ENCODE assay signal across 1 cellular context in the genomic region with DNA sequence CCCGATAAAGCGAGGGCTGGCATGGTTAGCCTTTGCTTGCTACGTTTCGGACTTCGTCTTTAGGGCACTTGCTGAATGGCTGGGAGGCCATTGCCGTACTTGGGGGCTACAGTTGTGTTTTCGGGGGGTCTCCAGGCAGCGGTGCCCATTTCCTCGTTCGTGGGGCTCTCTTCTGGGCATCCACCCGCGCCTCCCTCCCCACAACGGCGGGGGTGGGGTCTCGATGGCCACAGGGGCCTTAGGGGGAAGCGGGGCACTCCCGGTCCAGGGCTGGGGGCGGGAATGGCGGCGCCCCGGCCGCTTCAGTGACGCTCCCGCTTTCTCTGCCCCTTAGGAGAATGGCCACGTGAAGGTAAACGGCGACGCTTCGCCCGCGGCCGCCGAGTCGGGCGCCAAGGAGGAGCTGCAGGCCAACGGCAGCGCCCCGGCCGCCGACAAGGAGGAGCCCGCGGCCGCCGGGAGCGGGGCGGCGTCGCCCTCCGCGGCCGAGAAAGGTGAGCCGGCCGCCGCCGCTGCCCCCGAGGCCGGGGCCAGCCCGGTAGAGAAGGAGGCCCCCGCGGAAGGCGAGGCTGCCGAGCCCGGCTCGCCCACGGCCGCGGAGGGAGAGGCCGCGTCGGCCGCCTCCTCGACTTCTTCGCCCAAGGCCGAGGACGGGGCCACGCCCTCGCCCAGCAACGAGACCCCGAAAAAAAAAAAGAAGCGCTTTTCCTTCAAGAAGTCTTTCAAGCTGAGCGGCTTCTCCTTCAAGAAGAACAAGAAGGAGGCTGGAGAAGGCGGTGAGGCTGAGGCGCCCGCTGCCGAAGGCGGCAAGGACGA.
TF ChIP-seq lines count a peak whose summit lies in the region.

No MANE protein-coding gene starts in this region.

TF ChIP-seq in GM12878, 131 proteins besides CTCF, POLR2A, EP300 and RAD21 (continued from another document):
- TF ChIP-seq, protein P1, sequence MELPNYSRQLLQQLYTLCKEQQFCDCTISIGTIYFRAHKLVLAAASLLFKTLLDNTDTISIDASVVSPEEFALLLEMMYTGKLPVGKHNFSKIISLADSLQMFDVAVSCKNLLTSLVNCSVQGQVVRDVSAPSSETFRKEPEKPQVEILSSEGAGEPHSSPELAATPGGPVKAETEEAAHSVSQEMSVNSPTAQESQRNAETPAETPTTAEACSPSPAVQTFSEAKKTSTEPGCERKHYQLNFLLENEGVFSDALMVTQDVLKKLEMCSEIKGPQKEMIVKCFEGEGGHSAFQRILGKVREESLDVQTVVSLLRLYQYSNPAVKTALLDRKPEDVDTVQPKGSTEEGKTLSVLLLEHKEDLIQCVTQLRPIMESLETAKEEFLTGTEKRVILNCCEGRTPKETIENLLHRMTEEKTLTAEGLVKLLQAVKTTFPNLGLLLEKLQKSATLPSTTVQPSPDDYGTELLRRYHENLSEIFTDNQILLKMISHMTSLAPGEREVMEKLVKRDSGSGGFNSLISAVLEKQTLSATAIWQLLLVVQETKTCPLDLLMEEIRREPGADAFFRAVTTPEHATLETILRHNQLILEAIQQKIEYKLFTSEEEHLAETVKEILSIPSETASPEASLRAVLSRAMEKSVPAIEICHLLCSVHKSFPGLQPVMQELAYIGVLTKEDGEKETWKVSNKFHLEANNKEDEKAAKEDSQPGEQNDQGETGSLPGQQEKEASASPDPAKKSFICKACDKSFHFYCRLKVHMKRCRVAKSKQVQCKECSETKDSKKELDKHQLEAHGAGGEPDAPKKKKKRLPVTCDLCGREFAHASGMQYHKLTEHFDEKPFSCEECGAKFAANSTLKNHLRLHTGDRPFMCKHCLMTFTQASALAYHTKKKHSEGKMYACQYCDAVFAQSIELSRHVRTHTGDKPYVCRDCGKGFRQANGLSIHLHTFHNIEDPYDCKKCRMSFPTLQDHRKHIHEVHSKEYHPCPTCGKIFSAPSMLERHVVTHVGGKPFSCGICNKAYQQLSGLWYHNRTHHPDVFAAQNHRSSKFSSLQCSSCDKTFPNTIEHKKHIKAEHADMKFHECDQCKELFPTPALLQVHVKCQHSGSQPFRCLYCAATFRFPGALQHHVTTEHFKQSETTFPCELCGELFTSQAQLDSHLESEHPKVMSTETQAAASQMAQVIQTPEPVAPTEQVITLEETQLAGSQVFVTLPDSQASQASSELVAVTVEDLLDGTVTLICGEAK (IDR thresholded peaks at IDR 0.05; ENCODE audit: borderline replicate concordance) = no peak
- no peak for TF ChIP-seq EZH2 (IDR thresholded peaks at IDR 0.05; ENCODE audit: borderline replicate concordance, control insufficient read depth, low read depth, low read length)
- TF ChIP-seq BACH1 (IDR thresholded peaks at IDR 0.05; ENCODE audit: borderline replicate concordance) = 0 out of 2 replicates have a peak, but pooled peaks have one; percentile 28
- TF ChIP-seq, protein P2, sequence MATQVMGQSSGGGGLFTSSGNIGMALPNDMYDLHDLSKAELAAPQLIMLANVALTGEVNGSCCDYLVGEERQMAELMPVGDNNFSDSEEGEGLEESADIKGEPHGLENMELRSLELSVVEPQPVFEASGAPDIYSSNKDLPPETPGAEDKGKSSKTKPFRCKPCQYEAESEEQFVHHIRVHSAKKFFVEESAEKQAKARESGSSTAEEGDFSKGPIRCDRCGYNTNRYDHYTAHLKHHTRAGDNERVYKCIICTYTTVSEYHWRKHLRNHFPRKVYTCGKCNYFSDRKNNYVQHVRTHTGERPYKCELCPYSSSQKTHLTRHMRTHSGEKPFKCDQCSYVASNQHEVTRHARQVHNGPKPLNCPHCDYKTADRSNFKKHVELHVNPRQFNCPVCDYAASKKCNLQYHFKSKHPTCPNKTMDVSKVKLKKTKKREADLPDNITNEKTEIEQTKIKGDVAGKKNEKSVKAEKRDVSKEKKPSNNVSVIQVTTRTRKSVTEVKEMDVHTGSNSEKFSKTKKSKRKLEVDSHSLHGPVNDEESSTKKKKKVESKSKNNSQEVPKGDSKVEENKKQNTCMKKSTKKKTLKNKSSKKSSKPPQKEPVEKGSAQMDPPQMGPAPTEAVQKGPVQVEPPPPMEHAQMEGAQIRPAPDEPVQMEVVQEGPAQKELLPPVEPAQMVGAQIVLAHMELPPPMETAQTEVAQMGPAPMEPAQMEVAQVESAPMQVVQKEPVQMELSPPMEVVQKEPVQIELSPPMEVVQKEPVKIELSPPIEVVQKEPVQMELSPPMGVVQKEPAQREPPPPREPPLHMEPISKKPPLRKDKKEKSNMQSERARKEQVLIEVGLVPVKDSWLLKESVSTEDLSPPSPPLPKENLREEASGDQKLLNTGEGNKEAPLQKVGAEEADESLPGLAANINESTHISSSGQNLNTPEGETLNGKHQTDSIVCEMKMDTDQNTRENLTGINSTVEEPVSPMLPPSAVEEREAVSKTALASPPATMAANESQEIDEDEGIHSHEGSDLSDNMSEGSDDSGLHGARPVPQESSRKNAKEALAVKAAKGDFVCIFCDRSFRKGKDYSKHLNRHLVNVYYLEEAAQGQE (IDR thresholded peaks at IDR 0.05; ENCODE audit: low read depth, low read length) = no peak
- no peak for TF ChIP-seq SMAD1 (IDR thresholded peaks at IDR 0.05; ENCODE audit: low read depth, partially characterized antibody)
- no peak for TF ChIP-seq CREB1 (IDR thresholded peaks at IDR 0.05; ENCODE audit: low read depth)
- TF ChIP-seq ZNF24 (IDR thresholded peaks at IDR 0.05) = no peak
- TF ChIP-seq CHD1 (IDR thresholded peaks at IDR 0.05; ENCODE audit: low read depth, low read length) = peak; percentile 42; the same call in 1 of the 2 replicates
- TF ChIP-seq ZNF274 (IDR thresholded peaks at IDR 0.05; ENCODE audit: insufficient read depth, insufficient read length) = no peak
- peak in 1 of 2 experiments; percentile 18; a peak in 1 of 4 replicates for TF ChIP-seq BHLHE40 (IDR thresholded peaks at IDR 0.05; ENCODE audit: borderline replicate concordance in 1 of 2, low read depth in 2 of 2, low read length in 1 of 2)
- no peak for TF ChIP-seq RUNX3 (IDR thresholded peaks at IDR 0.05; ENCODE audit: low read length)
- no peak for TF ChIP-seq KLF5 (IDR thresholded peaks at IDR 0.05; ENCODE audit: partially characterized antibody)
- TF ChIP-seq SUPT20H (IDR thresholded peaks at IDR 0.05; ENCODE audit: borderline replicate concordance, control insufficient read depth, low read depth, low read length) = no peak
- TF ChIP-seq FOXM1 (IDR thresholded peaks at IDR 0.05; ENCODE audit: low read depth, low read length) = no peak
- TF ChIP-seq, protein P3, sequence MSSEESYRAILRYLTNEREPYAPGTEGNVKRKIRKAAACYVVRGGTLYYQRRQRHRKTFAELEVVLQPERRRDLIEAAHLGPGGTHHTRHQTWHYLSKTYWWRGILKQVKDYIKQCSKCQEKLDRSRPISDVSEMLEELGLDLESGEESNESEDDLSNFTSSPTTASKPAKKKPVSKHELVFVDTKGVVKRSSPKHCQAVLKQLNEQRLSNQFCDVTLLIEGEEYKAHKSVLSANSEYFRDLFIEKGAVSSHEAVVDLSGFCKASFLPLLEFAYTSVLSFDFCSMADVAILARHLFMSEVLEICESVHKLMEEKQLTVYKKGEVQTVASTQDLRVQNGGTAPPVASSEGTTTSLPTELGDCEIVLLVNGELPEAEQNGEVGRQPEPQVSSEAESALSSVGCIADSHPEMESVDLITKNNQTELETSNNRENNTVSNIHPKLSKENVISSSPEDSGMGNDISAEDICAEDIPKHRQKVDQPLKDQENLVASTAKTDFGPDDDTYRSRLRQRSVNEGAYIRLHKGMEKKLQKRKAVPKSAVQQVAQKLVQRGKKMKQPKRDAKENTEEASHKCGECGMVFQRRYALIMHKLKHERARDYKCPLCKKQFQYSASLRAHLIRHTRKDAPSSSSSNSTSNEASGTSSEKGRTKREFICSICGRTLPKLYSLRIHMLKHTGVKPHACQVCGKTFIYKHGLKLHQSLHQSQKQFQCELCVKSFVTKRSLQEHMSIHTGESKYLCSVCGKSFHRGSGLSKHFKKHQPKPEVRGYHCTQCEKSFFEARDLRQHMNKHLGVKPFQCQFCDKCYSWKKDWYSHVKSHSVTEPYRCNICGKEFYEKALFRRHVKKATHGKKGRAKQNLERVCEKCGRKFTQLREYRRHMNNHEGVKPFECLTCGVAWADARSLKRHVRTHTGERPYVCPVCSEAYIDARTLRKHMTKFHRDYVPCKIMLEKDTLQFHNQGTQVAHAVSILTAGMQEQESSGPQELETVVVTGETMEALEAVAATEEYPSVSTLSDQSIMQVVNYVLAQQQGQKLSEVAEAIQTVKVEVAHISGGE (CRISPR knock-in tag; IDR thresholded peaks at IDR 0.05) = no peak
- no peak for TF ChIP-seq POLR2AphosphoS2 (IDR thresholded peaks at IDR 0.05; ENCODE audit: low read depth, low read length)
- no peak for TF ChIP-seq KDM1A (IDR thresholded peaks at IDR 0.05; ENCODE audit: borderline replicate concordance)
- TF ChIP-seq, protein P4, sequence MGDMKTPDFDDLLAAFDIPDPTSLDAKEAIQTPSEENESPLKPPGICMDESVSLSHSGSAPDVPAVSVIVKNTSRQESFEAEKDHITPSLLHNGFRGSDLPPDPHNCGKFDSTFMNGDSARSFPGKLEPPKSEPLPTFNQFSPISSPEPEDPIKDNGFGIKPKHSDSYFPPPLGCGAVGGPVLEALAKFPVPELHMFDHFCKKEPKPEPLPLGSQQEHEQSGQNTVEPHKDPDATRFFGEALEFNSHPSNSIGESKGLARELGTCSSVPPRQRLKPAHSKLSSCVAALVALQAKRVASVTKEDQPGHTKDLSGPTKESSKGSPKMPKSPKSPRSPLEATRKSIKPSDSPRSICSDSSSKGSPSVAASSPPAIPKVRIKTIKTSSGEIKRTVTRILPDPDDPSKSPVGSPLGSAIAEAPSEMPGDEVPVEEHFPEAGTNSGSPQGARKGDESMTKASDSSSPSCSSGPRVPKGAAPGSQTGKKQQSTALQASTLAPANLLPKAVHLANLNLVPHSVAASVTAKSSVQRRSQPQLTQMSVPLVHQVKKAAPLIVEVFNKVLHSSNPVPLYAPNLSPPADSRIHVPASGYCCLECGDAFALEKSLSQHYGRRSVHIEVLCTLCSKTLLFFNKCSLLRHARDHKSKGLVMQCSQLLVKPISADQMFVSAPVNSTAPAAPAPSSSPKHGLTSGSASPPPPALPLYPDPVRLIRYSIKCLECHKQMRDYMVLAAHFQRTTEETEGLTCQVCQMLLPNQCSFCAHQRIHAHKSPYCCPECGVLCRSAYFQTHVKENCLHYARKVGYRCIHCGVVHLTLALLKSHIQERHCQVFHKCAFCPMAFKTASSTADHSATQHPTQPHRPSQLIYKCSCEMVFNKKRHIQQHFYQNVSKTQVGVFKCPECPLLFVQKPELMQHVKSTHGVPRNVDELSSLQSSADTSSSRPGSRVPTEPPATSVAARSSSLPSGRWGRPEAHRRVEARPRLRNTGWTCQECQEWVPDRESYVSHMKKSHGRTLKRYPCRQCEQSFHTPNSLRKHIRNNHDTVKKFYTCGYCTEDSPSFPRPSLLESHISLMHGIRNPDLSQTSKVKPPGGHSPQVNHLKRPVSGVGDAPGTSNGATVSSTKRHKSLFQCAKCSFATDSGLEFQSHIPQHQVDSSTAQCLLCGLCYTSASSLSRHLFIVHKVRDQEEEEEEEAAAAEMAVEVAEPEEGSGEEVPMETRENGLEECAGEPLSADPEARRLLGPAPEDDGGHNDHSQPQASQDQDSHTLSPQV (IDR thresholded peaks at IDR 0.05) = no peak
- no peak for TF ChIP-seq ZNF622 (IDR thresholded peaks at IDR 0.05)
- TF ChIP-seq MEF2A (IDR thresholded peaks at IDR 0.05; ENCODE audit: insufficient read depth, low read depth, low read length) = no peak
- TF ChIP-seq DPF2 (IDR thresholded peaks at IDR 0.05) = no peak
- TF ChIP-seq CBFB (IDR thresholded peaks at IDR 0.05; ENCODE audit: low read depth) = no peak
- TF ChIP-seq FOS (IDR thresholded peaks at IDR 0.05; ENCODE audit: borderline replicate concordance, extremely low read depth, insufficient read length) = no peak
- TF ChIP-seq SRF (IDR thresholded peaks at IDR 0.05; ENCODE audit: low read depth in 2 of 2, low read length in 2 of 2) = no peak
TF ChIP-seq in GM12878: peak in this region for 8.
